Comparison of ENCODE assay signal across 21 cellular contexts in genomic region chr6:36116066-36116465, GRCh38. TPM values are rescaled to one million over a fixed set of nuclear protein-coding genes. Genes with fewer than 3 reads are reported as not detected.
DNase-seq lines count a peak whose midpoint lies in the region; ATAC-seq and TF ChIP-seq lines count a peak whose summit lies in the region.
"Had no signal": no experiment of that assay in that cellular context is flagged by ENCODE, and none has a peak within 500 bp of the region (broad histone marks: within the 10 kb centered on the region; RNA-seq: fewer than 3 reads in every experiment).

No MANE protein-coding gene starts in this region.

- DNase-seq in activated CD8-positive, alpha-beta memory T cell treated with anti-CD3 and anti-CD28 coated beads, Interleukin-2, amount 10 ng/mL, durations not matched to agents 7 days and 5 days = no peak
- no peak for DNase-seq in activated CD8-positive, alpha-beta memory T cell treated with anti-CD3 and anti-CD28 coated beads for 24 hours
- no peak for DNase-seq in CD8-positive, alpha-beta memory T cell
- DNase-seq in T-helper 17 cell = no peak
- DNase-seq in spleen = no peak
- DNase-seq in NK-92 treated with Interleukin-12 subunit alpha and Interleukin-12 subunit beta, amount 100 ng/mL, for 24 hours (lab: John Stamatoyannopoulos, UW) = no peak
- no peak for DNase-seq in cerebellar nuclear complex (lab: John Stamatoyannopoulos, UW)
- DNase-seq: activated CD8-positive, alpha-beta memory T cell treated with anti-CD3 and anti-CD28 coated beads, Interleukin-2, amount 50 U/mL, for 48 hours; adrenal gland; HCEC 1CT; heart right ventricle; left colon; NCI-H1417; NCI-H2081 treated with DMSO at 0.1 percent for 48 hours; NCI-H774; occipital lobe; upper lobe of right lung had no signal

- peaks cover 79% of the 10 kb centered on the region for H3K4me1 Mint-ChIP-seq in activated CD8-positive, alpha-beta memory T cell treated with anti-CD3 and anti-CD28 coated beads, Interleukin-2, amount 10 ng/mL, durations not matched to agents 7 days and 5 days
- H3K4me1 Mint-ChIP-seq in CD8-positive, alpha-beta memory T cell = peaks cover 80 to 91% (median 87%) of the 10 kb centered on the region in 3 donors
- H3K4me1 Mint-ChIP-seq in T-helper 17 cell = peaks cover 60% of the 10 kb centered on the region

- no peaks in the 10 kb centered on the region for H3K9me3 Mint-ChIP-seq in activated CD8-positive, alpha-beta memory T cell treated with anti-CD3 and anti-CD28 coated beads, Interleukin-2, amount 10 ng/mL, durations not matched to agents 7 days and 5 days (ENCODE audit: low read depth)
- H3K9me3 Mint-ChIP-seq in CD8-positive, alpha-beta memory T cell = no peaks in the 10 kb centered on the region
- H3K9me3 Mint-ChIP-seq: brain had no signal

- 93 to 100% (median 96%) methylated on average over 1 of the region's 1 CpG for WGBS in spleen, 5 donors

- peaks cover 32% of the 10 kb centered on the region for H3K36me3 Mint-ChIP-seq in activated CD8-positive, alpha-beta memory T cell treated with anti-CD3 and anti-CD28 coated beads, Interleukin-2, amount 10 ng/mL, durations not matched to agents 7 days and 5 days
- peaks cover 0 to 13% (median 4%) of the 10 kb centered on the region in 3 donors for H3K36me3 Mint-ChIP-seq in CD8-positive, alpha-beta memory T cell
- no peaks in the 10 kb centered on the region for H3K36me3 Mint-ChIP-seq in T-helper 17 cell (ENCODE audit: low read depth)

- no peak for TF ChIP-seq POLR2A in spleen (IDR thresholded peaks at IDR 0.05)

- no peaks in the 10 kb centered on the region for H3K36me3 ChIP-seq in CD8-positive, alpha-beta memory T cell (ENCODE audit: insufficient read depth, low read length)
- H3K36me3 ChIP-seq in spleen = peaks cover 0 to 49% (median 7%) of the 10 kb centered on the region in 6 donors

- no peaks in the 10 kb centered on the region for H3K27me3 ChIP-seq in CD8-positive, alpha-beta memory T cell (ENCODE audit: insufficient read depth, low read length, poor library complexity, severe bottlenecking)
- no peaks in the 10 kb centered on the region for H3K27me3 ChIP-seq in spleen (replicated peaks in 1 of 7)
- H3K27me3 ChIP-seq: adrenal gland, heart right ventricle, upper lobe of right lung had no signal

- intact Hi-C loops in spleen (cut with DNase I; ENCODE audit: low total_unique reads) = no loop called here

- TF ChIP-seq CTCF in spleen (IDR thresholded peaks at IDR 0.05 in 8 of 11, conservative IDR thresholded peaks at IDR 0.05 in 3 of 11) = no peak

- H3K27me3 Mint-ChIP-seq in activated CD8-positive, alpha-beta memory T cell treated with anti-CD3 and anti-CD28 coated beads, Interleukin-2, amount 10 ng/mL, durations not matched to agents 7 days and 5 days = no peaks in the 10 kb centered on the region
- H3K27me3 Mint-ChIP-seq in CD8-positive, alpha-beta memory T cell = no peaks in the 10 kb centered on the region
- H3K27me3 Mint-ChIP-seq in T-helper 17 cell = no peaks in the 10 kb centered on the region
- H3K27me3 Mint-ChIP-seq: brain had no signal

- H3K4me3 ChIP-seq in CD8-positive, alpha-beta memory T cell (ENCODE audit: low read length) = no peak overlapping the region
- no peak overlapping the region for H3K4me3 ChIP-seq in spleen
- H3K4me3 ChIP-seq: adrenal gland, heart right ventricle, upper lobe of right lung had no signal

- ATAC-seq in activated CD8-positive, alpha-beta memory T cell treated with anti-CD3 and anti-CD28 coated beads, Interleukin-2, amount 10 ng/mL, durations not matched to agents 7 days and 5 days = no peak
- ATAC-seq in T-helper 17 cell (no peak), HG02885 (IDR thresholded peaks at IDR 0.05; ENCODE audit: poor library complexity, unreplicated experiment) (no peak)
- ATAC-seq: heart right ventricle, left colon, Right ventricle myocardium inferior, upper lobe of right lung had no signal

- peak overlapping the region; percentile 41 for H3K27ac Mint-ChIP-seq in activated CD8-positive, alpha-beta memory T cell treated with anti-CD3 and anti-CD28 coated beads, Interleukin-2, amount 10 ng/mL, durations not matched to agents 7 days and 5 days
- H3K27ac Mint-ChIP-seq in CD8-positive, alpha-beta memory T cell = peak overlapping the region in 6 of 8 donors; percentile 31 to 96 (median 67)
- H3K27ac Mint-ChIP-seq in T-helper 17 cell = peak overlapping the region; percentile 86
- H3K27ac Mint-ChIP-seq: brain had no signal

- POLR2A ChIA-PET in CD8-positive, alpha-beta memory T cell (lab: Charles Lee) = interaction anchor here (0.8 kb wide), 1 partner anchor 15 kb away, joined by 4 read pairs; no protein-coding TSS in a partner anchor

- CTCF ChIA-PET in activated CD8-positive, alpha-beta memory T cell treated with anti-CD3 and anti-CD28 coated beads, Interleukin-2, amount 10 ng/mL, durations not matched to agents 7 days and 5 days (lab: Charles Lee) = interaction anchor here (3.8 kb wide), 1 partner anchor 21 kb away, joined by 14 read pairs; no protein-coding TSS in a partner anchor
- CTCF ChIA-PET in CD8-positive, alpha-beta memory T cell (lab: Charles Lee) = interaction anchor here (1.0 kb wide), 1 partner anchor 88 kb away, joined by 3 read pairs; the partner anchor contains the start of gene MAPK14

- H3K9me3 ChIP-seq in CD8-positive, alpha-beta memory T cell (ENCODE audit: low read length) = no peaks in the 10 kb centered on the region
- no peaks in the 10 kb centered on the region for H3K9me3 ChIP-seq in T-helper 17 cell (ENCODE audit: control insufficient read depth, low read length, poor library complexity, severe bottlenecking)
- H3K9me3 ChIP-seq in spleen = no peaks in the 10 kb centered on the region
- H3K9me3 ChIP-seq: adrenal gland, heart right ventricle, upper lobe of right lung had no signal

- H3K4me3 Mint-ChIP-seq in activated CD8-positive, alpha-beta memory T cell treated with anti-CD3 and anti-CD28 coated beads, Interleukin-2, amount 10 ng/mL, durations not matched to agents 7 days and 5 days = no peak overlapping the region
- peak overlapping the region in 5 of 7 donors; percentile 5 to 82 (median 32) for H3K4me3 Mint-ChIP-seq in CD8-positive, alpha-beta memory T cell
- no peak overlapping the region for H3K4me3 Mint-ChIP-seq in T-helper 17 cell
- H3K4me3 Mint-ChIP-seq: brain had no signal

- no peak overlapping the region for H3K27ac ChIP-seq in CD8-positive, alpha-beta memory T cell (ENCODE audit: low read depth, low read length)
- peak overlapping the region in 6 of 8 donors; percentile 8 to 97 (median 89) for H3K27ac ChIP-seq in spleen
- H3K27ac ChIP-seq: adrenal gland, epithelial cell of prostate, heart right ventricle, upper lobe of right lung had no signal

- H3K4me1 ChIP-seq in CD8-positive, alpha-beta memory T cell (ENCODE audit: insufficient read depth, low read length) = peaks cover 87% of the 10 kb centered on the region
- peaks cover 31 to 100% (median 85%) of the 10 kb centered on the region in 6 donors for H3K4me1 ChIP-seq in spleen

RNA-seq across cellular contexts. Expression of gene MAPK13, which starts 14.2 kb away (rescaled TPM):
- total RNA-seq in activated CD8-positive, alpha-beta memory T cell treated with anti-CD3 and anti-CD28 coated beads, Interleukin-2, amount 10 ng/mL, durations not matched to agents 7 days and 5 days = 10 to 100 TPM; 33.9 to 35.6 TPM
- 10 to 100 TPM; 75.7 to 77.3 TPM for total RNA-seq in CD8-positive, alpha-beta memory T cell
- 46.4 TPM for polyA plus RNA-seq in CD8-positive, alpha-beta memory T cell
- total RNA-seq in T-helper 17 cell (10 to 100 TPM; 32.1 to 33.7 TPM), spleen (10 to 100 TPM; 13.5 to 30.0 (median 21.2) TPM)
- polyA plus RNA-seq in spleen = 10 to 100 TPM in 2 of 3 donors, 1 to 10 TPM in 1; 6.2 to 12.4 (median 11.9) TPM

Comparison
In these comparisons a context has a peak if more than half of its experiments do, and no peak if none do; other contexts are left out.
1. H3K4me3 Mint-ChIP-seq: peak in CD8-positive, alpha-beta memory T cell (5 of 7); none in activated CD8-positive, alpha-beta memory T cell treated with anti-CD3 and anti-CD28 coated beads, Interleukin-2, amount 10 ng/mL, durations not matched to agents 7 days and 5 days (single experiment) and T-helper 17 cell (single experiment).
2. Peak in every context shown above with its lines, with median percentiles within 50 percentile points of each other: H3K27ac Mint-ChIP-seq.